1 cellular context compared by ENCODE assay signal in the genomic region with DNA sequence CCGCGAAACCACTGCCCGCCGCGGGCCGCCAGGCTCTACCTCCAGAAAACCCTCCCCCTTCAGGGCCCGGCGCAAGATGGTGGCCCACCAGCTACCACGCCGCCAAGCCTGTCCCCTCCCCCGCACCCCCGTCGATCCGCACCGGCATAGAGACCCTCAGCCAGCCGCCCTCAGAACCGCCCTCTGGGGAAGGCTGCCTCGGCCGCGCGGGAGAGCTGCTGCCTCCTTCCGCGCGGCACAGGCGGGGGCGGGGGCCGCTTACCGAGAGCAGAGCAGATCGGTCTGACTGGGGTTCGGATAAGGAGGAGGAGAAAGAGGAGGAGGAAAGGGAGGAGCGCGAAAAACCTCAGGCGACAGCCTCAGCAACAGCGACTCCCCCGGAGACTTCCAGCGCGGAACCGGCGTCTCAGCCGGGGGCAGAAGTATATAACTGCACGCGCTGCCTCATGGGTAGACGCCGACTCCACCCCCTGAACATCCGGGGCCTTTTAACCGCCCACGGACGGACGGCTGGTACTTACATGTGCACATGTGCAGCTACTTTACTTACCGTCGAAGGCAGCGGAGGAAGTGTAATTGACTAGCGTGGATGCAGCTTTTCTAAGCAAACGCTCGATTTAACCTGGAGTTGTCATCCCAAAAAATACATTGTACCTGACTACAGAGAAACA.
A peak's percentile ranks its signal among the peaks of the same experiment; 100 is the strongest.
TF ChIP-seq lines count a peak whose summit lies in the region.

Gene ZNF280C (minus strand): TSS at position 400 of the 671 bp plus-strand sequence. CDS start 8,450 bp downstream, outside the sequence.

TF ChIP-seq in A549, 52 proteins besides CTCF, POLR2A, EP300 and RAD21 (continued from another document):
- TF ChIP-seq, protein P1, sequence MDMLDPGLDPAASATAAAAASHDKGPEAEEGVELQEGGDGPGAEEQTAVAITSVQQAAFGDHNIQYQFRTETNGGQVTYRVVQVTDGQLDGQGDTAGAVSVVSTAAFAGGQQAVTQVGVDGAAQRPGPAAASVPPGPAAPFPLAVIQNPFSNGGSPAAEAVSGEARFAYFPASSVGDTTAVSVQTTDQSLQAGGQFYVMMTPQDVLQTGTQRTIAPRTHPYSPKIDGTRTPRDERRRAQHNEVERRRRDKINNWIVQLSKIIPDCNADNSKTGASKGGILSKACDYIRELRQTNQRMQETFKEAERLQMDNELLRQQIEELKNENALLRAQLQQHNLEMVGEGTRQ (IDR thresholded peaks at IDR 0.05) = no peak
- TF ChIP-seq ZNF302 (CRISPR knock-in tag; IDR thresholded peaks at IDR 0.05) (peak; percentile 77; the same call in 1 of the 2 replicates), KDM1A (IDR thresholded peaks at IDR 0.05; ENCODE audit: low read depth) (no peak), GATA3 (IDR thresholded peaks at IDR 0.05; ENCODE audit: borderline replicate concordance) (no peak), MAZ (IDR thresholded peaks at IDR 0.05; ENCODE audit: borderline replicate concordance, low read depth, low read length) (no peak), CHD2 (IDR thresholded peaks at IDR 0.05; ENCODE audit: low read length, partially characterized antibody) (no peak), FOSB (CRISPR knock-in tag; IDR thresholded peaks at IDR 0.05) (no peak; the same call in 1 of the 2 replicates), PHF8 (IDR thresholded peaks at IDR 0.05; ENCODE audit: borderline replicate concordance, low read depth) (peak; percentile 80; the same call in 1 of the 2 replicates), RNF2 (IDR thresholded peaks at IDR 0.05; ENCODE audit: borderline replicate concordance, low read depth) (peak; percentile 66; the same call in 1 of the 2 replicates), MAX (IDR thresholded peaks at IDR 0.05) (peak; percentile 99), ZFP36 (IDR thresholded peaks at IDR 0.05; ENCODE audit: borderline replicate concordance, partially characterized antibody) (no peak), ZSCAN20 (CRISPR knock-in tag; IDR thresholded peaks at IDR 0.05) (no peak), RCOR1 (IDR thresholded peaks at IDR 0.05; ENCODE audit: low read depth, low read length) (no peak), HOXA7 (CRISPR knock-in tag; IDR thresholded peaks at IDR 0.05) (0 out of 2 replicates have a peak, but pooled peaks have one; percentile 67), KDM5A (IDR thresholded peaks at IDR 0.05) (no peak), ZC3H11A (IDR thresholded peaks at IDR 0.05) (no peak), HDAC2 (IDR thresholded peaks at IDR 0.05) (no peak), JUNB (IDR thresholded peaks at IDR 0.05) (no peak), TFCP2L1 (CRISPR knock-in tag; IDR thresholded peaks at IDR 0.05) (no peak), NR3C1 (IDR thresholded peaks at IDR 0.05) (no peak), SREBF2 (IDR thresholded peaks at IDR 0.05) (no peak), NFE2L2 (conservative IDR thresholded peaks at IDR 0.05; ENCODE audit: low read length) (no peak), RFX5 (IDR thresholded peaks at IDR 0.05) (no peak), TP53 (CRISPR knock-in tag; IDR thresholded peaks at IDR 0.05) (no peak), HMGXB4 (CRISPR knock-in tag; IDR thresholded peaks at IDR 0.05; ENCODE audit: borderline replicate concordance) (no peak), MAFK (IDR thresholded peaks at IDR 0.05; ENCODE audit: partially characterized antibody) (no peak), POLR2AphosphoS2 (conservative IDR thresholded peaks at IDR 0.05; ENCODE audit: low read length) (no peak), ESRRA (IDR thresholded peaks at IDR 0.05; ENCODE audit: borderline replicate concordance, low read length) (no peak), EHMT2 (IDR thresholded peaks at IDR 0.05; ENCODE audit: low read depth) (no peak), REST (IDR thresholded peaks at IDR 0.05) (no peak; the same call in 1 of the 2 replicates), HEYL (CRISPR knock-in tag; IDR thresholded peaks at IDR 0.05) (no peak), FOSL2 (IDR thresholded peaks at IDR 0.05) (no peak), FOSL2 (CRISPR knock-in tag; IDR thresholded peaks at IDR 0.05) (no peak), CBX8 (IDR thresholded peaks at IDR 0.05) (no peak)
- TF ChIP-seq, protein P2, sequence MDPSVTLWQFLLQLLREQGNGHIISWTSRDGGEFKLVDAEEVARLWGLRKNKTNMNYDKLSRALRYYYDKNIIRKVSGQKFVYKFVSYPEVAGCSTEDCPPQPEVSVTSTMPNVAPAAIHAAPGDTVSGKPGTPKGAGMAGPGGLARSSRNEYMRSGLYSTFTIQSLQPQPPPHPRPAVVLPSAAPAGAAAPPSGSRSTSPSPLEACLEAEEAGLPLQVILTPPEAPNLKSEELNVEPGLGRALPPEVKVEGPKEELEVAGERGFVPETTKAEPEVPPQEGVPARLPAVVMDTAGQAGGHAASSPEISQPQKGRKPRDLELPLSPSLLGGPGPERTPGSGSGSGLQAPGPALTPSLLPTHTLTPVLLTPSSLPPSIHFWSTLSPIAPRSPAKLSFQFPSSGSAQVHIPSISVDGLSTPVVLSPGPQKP (IDR thresholded peaks at IDR 0.05; ENCODE audit: low read depth, low read length) = no peak
- TF ChIP-seq, protein P3, sequence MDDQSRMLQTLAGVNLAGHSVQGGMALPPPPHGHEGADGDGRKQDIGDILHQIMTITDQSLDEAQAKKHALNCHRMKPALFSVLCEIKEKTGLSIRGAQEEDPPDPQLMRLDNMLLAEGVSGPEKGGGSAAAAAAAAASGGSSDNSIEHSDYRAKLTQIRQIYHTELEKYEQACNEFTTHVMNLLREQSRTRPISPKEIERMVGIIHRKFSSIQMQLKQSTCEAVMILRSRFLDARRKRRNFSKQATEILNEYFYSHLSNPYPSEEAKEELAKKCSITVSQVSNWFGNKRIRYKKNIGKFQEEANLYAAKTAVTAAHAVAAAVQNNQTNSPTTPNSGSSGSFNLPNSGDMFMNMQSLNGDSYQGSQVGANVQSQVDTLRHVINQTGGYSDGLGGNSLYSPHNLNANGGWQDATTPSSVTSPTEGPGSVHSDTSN (IDR thresholded peaks at IDR 0.05) = no peak; the same call in 1 of the 2 replicates
- TF ChIP-seq, protein P4, sequence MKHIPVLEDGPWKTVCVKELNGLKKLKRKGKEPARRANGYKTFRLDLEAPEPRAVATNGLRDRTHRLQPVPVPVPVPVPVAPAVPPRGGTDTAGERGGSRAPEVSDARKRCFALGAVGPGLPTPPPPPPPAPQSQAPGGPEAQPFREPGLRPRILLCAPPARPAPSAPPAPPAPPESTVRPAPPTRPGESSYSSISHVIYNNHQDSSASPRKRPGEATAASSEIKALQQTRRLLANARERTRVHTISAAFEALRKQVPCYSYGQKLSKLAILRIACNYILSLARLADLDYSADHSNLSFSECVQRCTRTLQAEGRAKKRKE (CRISPR knock-in tag; IDR thresholded peaks at IDR 0.05; ENCODE audit: low read depth) = peak; percentile 80; the same call in 1 of the 2 replicates
- TF ChIP-seq, protein P5, sequence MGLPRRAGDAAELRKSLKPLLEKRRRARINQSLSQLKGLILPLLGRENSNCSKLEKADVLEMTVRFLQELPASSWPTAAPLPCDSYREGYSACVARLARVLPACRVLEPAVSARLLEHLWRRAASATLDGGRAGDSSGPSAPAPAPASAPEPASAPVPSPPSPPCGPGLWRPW (IDR thresholded peaks at IDR 0.05) = no peak
TF ChIP-seq in A549: peak in this region for 12.
